ENCODE assay signal across 20 cellular contexts in genomic region chr7:72546586-72546985, GRCh38.
A peak's percentile ranks its signal among the peaks of the same experiment; 100 is the strongest.
DNase-seq lines count a peak whose midpoint lies in the region; ATAC-seq lines count a peak whose summit lies in the region.
"Had no signal": no experiment of that assay in that cellular context is flagged by ENCODE, and none has a peak within 500 bp of the region (broad histone marks: within the 10 kb centered on the region; RNA-seq: fewer than 3 reads in every experiment).

No MANE protein-coding gene starts in this region.

- H3K36me3 Mint-ChIP-seq in activated CD4-positive, alpha-beta T cell treated with anti-CD3 and anti-CD28 coated beads for 36 hours (ENCODE audit: low read depth): no peaks in the 10 kb centered on the region
- H3K36me3 Mint-ChIP-seq in stimulated activated effector memory CD8-positive, alpha-beta T cell treated with anti-CD3 and anti-CD28 coated beads, Interleukin-12 subunit alpha, Interleukin-12 subunit beta, amount 100 ng/mL, for 72 hours: no peaks in the 10 kb centered on the region

- H3K9me3 Mint-ChIP-seq in activated CD4-positive, alpha-beta T cell treated with anti-CD3 and anti-CD28 coated beads for 36 hours (ENCODE audit: low read depth): no peaks in the 10 kb centered on the region
- peaks cover 2% of the 10 kb centered on the region for H3K9me3 Mint-ChIP-seq in stimulated activated effector memory CD8-positive, alpha-beta T cell treated with anti-CD3 and anti-CD28 coated beads, Interleukin-12 subunit alpha, Interleukin-12 subunit beta, amount 100 ng/mL, for 72 hours
- H3K9me3 Mint-ChIP-seq: CD4-positive, alpha-beta T cell had no signal

- H3K27ac Mint-ChIP-seq in activated CD4-positive, alpha-beta T cell treated with anti-CD3 and anti-CD28 coated beads for 36 hours: no peak overlapping the region
- no peak overlapping the region for H3K27ac Mint-ChIP-seq in stimulated activated effector memory CD8-positive, alpha-beta T cell treated with anti-CD3 and anti-CD28 coated beads, Interleukin-12 subunit alpha, Interleukin-12 subunit beta, amount 100 ng/mL, for 72 hours
- H3K27ac Mint-ChIP-seq: activated CD4-positive, alpha-beta T cell treated with anti-CD3 and anti-CD28 coated beads, Interleukin-2, amount 10 ng/mL, durations not matched to agents 24 days and 14 days; activated naive CD8-positive, alpha-beta T cell; CD4-positive, alpha-beta T cell had no signal

- CTCF ChIA-PET in activated CD4-positive, alpha-beta T cell treated with anti-CD3 and anti-CD28 coated beads for 36 hours (lab: Charles Lee): no interaction called here

- intact Hi-C loops in activated CD4-positive, alpha-beta T cell treated with anti-CD3 and anti-CD28 coated beads for 36 hours (cut with DNase I, micrococcal nuclease): loop anchor here in 1 of 2 experiments (10.0 kb wide), 1 partner anchor 58 kb away; no protein-coding TSS in a partner anchor

- no peaks in the 10 kb centered on the region for H3K27me3 Mint-ChIP-seq in activated CD4-positive, alpha-beta T cell treated with anti-CD3 and anti-CD28 coated beads for 36 hours
- H3K27me3 Mint-ChIP-seq: activated CD4-positive, alpha-beta T cell treated with anti-CD3 and anti-CD28 coated beads, Interleukin-2, amount 10 ng/mL, durations not matched to agents 24 days and 14 days; activated naive CD8-positive, alpha-beta T cell; CD4-positive, alpha-beta T cell had no signal

- ATAC-seq in activated CD4-positive, alpha-beta T cell treated with anti-CD3 and anti-CD28 coated beads for 36 hours: no peak
- peak; percentile 76 for ATAC-seq in HG02610 (IDR thresholded peaks at IDR 0.05; ENCODE audit: unreplicated experiment)
- peak; percentile 52 for ATAC-seq in stimulated activated effector memory CD8-positive, alpha-beta T cell treated with anti-CD3 and anti-CD28 coated beads, Interleukin-12 subunit alpha, Interleukin-12 subunit beta, amount 100 ng/mL, for 72 hours
- ATAC-seq: left cardiac atrium had no signal

- H3K4me1 Mint-ChIP-seq in activated CD4-positive, alpha-beta T cell treated with anti-CD3 and anti-CD28 coated beads for 36 hours: no peaks in the 10 kb centered on the region
- H3K4me1 Mint-ChIP-seq in stimulated activated effector memory CD8-positive, alpha-beta T cell treated with anti-CD3 and anti-CD28 coated beads, Interleukin-12 subunit alpha, Interleukin-12 subunit beta, amount 100 ng/mL, for 72 hours: peaks cover 5% of the 10 kb centered on the region
- H3K4me1 Mint-ChIP-seq: activated CD4-positive, alpha-beta T cell treated with anti-CD3 and anti-CD28 coated beads, Interleukin-2, amount 10 ng/mL, durations not matched to agents 24 days and 14 days had no signal

- H3K27ac ChIP-seq in angular gyrus (ENCODE audit: low read depth, low read length): peak overlapping the region; percentile 13
- H3K27ac ChIP-seq: parathyroid adenoma, skin epidermis, tibial nerve had no signal

- H3K4me3 Mint-ChIP-seq in activated CD4-positive, alpha-beta T cell treated with anti-CD3 and anti-CD28 coated beads for 36 hours: no peak overlapping the region
- H3K4me3 Mint-ChIP-seq in stimulated activated effector memory CD8-positive, alpha-beta T cell treated with anti-CD3 and anti-CD28 coated beads, Interleukin-12 subunit alpha, Interleukin-12 subunit beta, amount 100 ng/mL, for 72 hours: no peak overlapping the region
- H3K4me3 Mint-ChIP-seq: activated CD4-positive, alpha-beta T cell treated with anti-CD3 and anti-CD28 coated beads, Interleukin-2, amount 10 ng/mL, durations not matched to agents 24 days and 14 days; activated naive CD8-positive, alpha-beta T cell; CD4-positive, alpha-beta T cell had no signal

- DNase-seq in activated CD4-positive, alpha-beta T cell treated with anti-CD3 and anti-CD28 coated beads for 36 hours: peak; percentile 4
- DNase-seq in activated CD4-positive, alpha-beta T cell treated with anti-CD3 and anti-CD28 coated beads, Interleukin-2, amount 50 U/mL, for 4 hours: no peak
- DNase-seq in stimulated activated effector memory CD8-positive, alpha-beta T cell treated with anti-CD3 and anti-CD28 coated beads, Interleukin-12 subunit alpha, Interleukin-12 subunit beta, amount 100 ng/mL, for 72 hours (ENCODE audit: low spot score in 2 of 2): no peak
- DNase-seq in NCI-H526 (lab: John Stamatoyannopoulos, UW): no peak
- DNase-seq in NCI-H524 treated with DMSO at 0.1 percent for 48 hours (lab: John Stamatoyannopoulos, UW): no peak
- no peak for DNase-seq in NCI-H226
- DNase-seq: activated CD4-positive, alpha-beta T cell treated with anti-CD3 and anti-CD28 coated beads, Interleukin-2, amount 10 ng/mL, durations not matched to agents 24 days and 14 days; CD4-positive, alpha-beta T cell; effector CD8-positive, alpha-beta T cell; H7; hippocampal formation; left cardiac atrium; NCI-H1105; T1000 had no signal

- POLR2A ChIA-PET in activated CD4-positive, alpha-beta T cell treated with anti-CD3 and anti-CD28 coated beads for 36 hours (lab: Charles Lee): no interaction called here
